ENCODE assay signal across 1 cellular context in genomic region chr15:66269326-66270090, GRCh38.
TF ChIP-seq lines count a peak whose summit lies in the region.

No MANE protein-coding gene starts in this region.

TF ChIP-seq in K562, 482 proteins besides CTCF, POLR2A, EP300 and RAD21 (continued from another document and continues in another):
- TF ChIP-seq HES1 (IDR thresholded peaks at IDR 0.05; ENCODE audit: low read depth) (no peak), ATF7 (IDR thresholded peaks at IDR 0.05) (0 out of 2 replicates have a peak, but pooled peaks have one; percentile 38), RCOR1 (IDR thresholded peaks at IDR 0.05; ENCODE audit: borderline replicate concordance in 1 of 2, low read depth in 2 of 2, low read length in 2 of 2) (peak in 1 of 2 experiments; percentile 90; a peak in 2 of 4 replicates), CCNT2 (IDR thresholded peaks at IDR 0.05; ENCODE audit: borderline replicate concordance, extremely low read depth, insufficient read length, low read depth, low read length) (no peak), KLF16 (IDR thresholded peaks at IDR 0.05) (no peak), ZNF778 (CRISPR knock-in tag; IDR thresholded peaks at IDR 0.05) (no peak), HIVEP1 (CRISPR knock-in tag; IDR thresholded peaks at IDR 0.05) (no peak), HDGF (IDR thresholded peaks at IDR 0.05) (no peak), MAFK (IDR thresholded peaks at IDR 0.05; ENCODE audit: low read length) (0 out of 2 replicates have a peak, but pooled peaks have one; percentile 22), SMAD2 (IDR thresholded peaks at IDR 0.05; ENCODE audit: low read depth, low read length) (no peak), XRCC4 (IDR thresholded peaks at IDR 0.05; ENCODE audit: extremely low read depth, insufficient read depth, insufficient read length) (no peak), ZBTB2 (IDR thresholded peaks at IDR 0.05) (no peak), PRDM10 (IDR thresholded peaks at IDR 0.05; ENCODE audit: partially characterized antibody) (peak; percentile 77), KLF1 (tag; IDR thresholded peaks at IDR 0.05) (no peak), CHD4 (IDR thresholded peaks at IDR 0.05; ENCODE audit: insufficient read depth, insufficient replicate concordance, low read depth, low read length, poor library complexity, severe bottlenecking) (no peak), RBM25 (IDR thresholded peaks at IDR 0.05; ENCODE audit: low read depth, low read length, severe bottlenecking) (no peak), ZNF699 (CRISPR knock-in tag; IDR thresholded peaks at IDR 0.05; ENCODE audit: insufficient replicate concordance) (no peak), MAFF (IDR thresholded peaks at IDR 0.05; ENCODE audit: low read length) (no peak), ELF1 (tag; IDR thresholded peaks at IDR 0.05) (no peak), HMGN3 (IDR thresholded peaks at IDR 0.05; ENCODE audit: borderline replicate concordance, extremely low read depth, insufficient read length, low read depth, low read length) (no peak), ZNF609 (CRISPR knock-in tag; IDR thresholded peaks at IDR 0.05; ENCODE audit: borderline replicate concordance) (no peak), EZH2 (IDR thresholded peaks at IDR 0.05; ENCODE audit: borderline replicate concordance, low read depth, low read length) (no peak), EWSR1 (IDR thresholded peaks at IDR 0.05; ENCODE audit: borderline replicate concordance, low read depth, partially characterized antibody) (no peak), NFATC3 (IDR thresholded peaks at IDR 0.05) (no peak), ZBTB9 (CRISPR knock-in tag; IDR thresholded peaks at IDR 0.05) (no peak), POLR2AphosphoS2 (IDR thresholded peaks at IDR 0.05; ENCODE audit: low read length) (no peak), DDX20 (tag; IDR thresholded peaks at IDR 0.05; ENCODE audit: low read depth) (no peak), ZNF717 (CRISPR knock-in tag; IDR thresholded peaks at IDR 0.05) (no peak), NFIC (IDR thresholded peaks at IDR 0.05) (no peak), ZC3H4 (CRISPR knock-in tag; IDR thresholded peaks at IDR 0.05; ENCODE audit: borderline replicate concordance) (no peak), ARHGAP35 (IDR thresholded peaks at IDR 0.05; ENCODE audit: partially characterized antibody) (no peak), SRSF9 (IDR thresholded peaks at IDR 0.05; ENCODE audit: borderline replicate concordance, low read depth, low read length) (no peak), RREB1 (CRISPR knock-in tag; IDR thresholded peaks at IDR 0.05) (no peak), KDM1A (IDR thresholded peaks at IDR 0.05) (peak; percentile 44 to 51; a peak in 2 of 4 replicates), CREM (IDR thresholded peaks at IDR 0.05; ENCODE audit: low read depth) (peak; percentile 43; the same call in 1 of the 2 replicates), NR2C1 (IDR thresholded peaks at IDR 0.05) (no peak), NR2C1 (tag; IDR thresholded peaks at IDR 0.05) (no peak), HMG20B (CRISPR knock-in tag; IDR thresholded peaks at IDR 0.05) (no peak), PURB (CRISPR knock-in tag; IDR thresholded peaks at IDR 0.05; ENCODE audit: low read depth) (no peak)
- TF ChIP-seq, protein P1, sequence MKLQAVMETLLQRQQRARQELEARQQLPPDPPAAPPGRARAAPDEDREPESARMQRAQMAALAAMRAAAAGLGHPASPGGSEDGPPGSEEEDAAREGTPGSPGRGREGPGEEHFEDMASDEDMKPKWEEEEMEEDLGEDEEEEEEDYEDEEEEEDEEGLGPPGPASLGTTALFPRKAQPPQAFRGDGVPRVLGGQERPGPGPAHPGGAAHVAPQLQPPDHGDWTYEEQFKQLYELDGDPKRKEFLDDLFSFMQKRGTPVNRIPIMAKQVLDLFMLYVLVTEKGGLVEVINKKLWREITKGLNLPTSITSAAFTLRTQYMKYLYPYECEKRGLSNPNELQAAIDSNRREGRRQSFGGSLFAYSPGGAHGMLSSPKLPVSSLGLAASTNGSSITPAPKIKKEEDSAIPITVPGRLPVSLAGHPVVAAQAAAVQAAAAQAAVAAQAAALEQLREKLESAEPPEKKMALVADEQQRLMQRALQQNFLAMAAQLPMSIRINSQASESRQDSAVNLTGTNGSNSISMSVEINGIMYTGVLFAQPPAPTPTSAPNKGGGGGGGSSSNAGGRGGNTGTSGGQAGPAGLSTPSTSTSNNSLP (IDR thresholded peaks at IDR 0.05; ENCODE audit: borderline replicate concordance, low read depth, low read length) = peak; percentile 51; the same call in 1 of the 2 replicates
